Comparison of ENCODE assay signal across 15 cellular contexts in genomic region chr10:94225589-94225988, GRCh38.
DNase-seq lines count a peak whose midpoint lies in the region; ATAC-seq, FAIRE-seq and TF ChIP-seq lines count a peak whose summit lies in the region.
"Had no signal": no experiment of that assay in that cellular context is flagged by ENCODE, and none has a peak within 500 bp of the region (broad histone marks: within the 10 kb centered on the region; RNA-seq: fewer than 3 reads in every experiment).

No MANE protein-coding gene starts in this region.

- H3K36me3 ChIP-seq in HepG2 (replicated peaks in 1 of 2; ENCODE audit: control insufficient read depth in 1 of 2, insufficient read depth in 2 of 2, low read length in 2 of 2) = no peaks in the 10 kb centered on the region
- H3K36me3 ChIP-seq: ovary had no signal

- TF ChIP-seq CTCF in AG09309 (IDR thresholded peaks at IDR 0.05; ENCODE audit: control insufficient read depth, insufficient read depth, low read depth, low read length, missing control alignments) = peak; percentile 36
- peak; percentile 59 for TF ChIP-seq CTCF in chondrocyte (IDR thresholded peaks at IDR 0.05)
- TF ChIP-seq CTCF in HepG2 (CRISPR knock-in tag; IDR thresholded peaks at IDR 0.05) = 0 out of 2 replicates have a peak, but pooled peaks have one; percentile 9

- TF ChIP-seq EP300 in HepG2 (IDR thresholded peaks at IDR 0.05; ENCODE audit: low read depth in 2 of 2, low read length in 2 of 2) (no peak), HepG2 (CRISPR knock-in tag; IDR thresholded peaks at IDR 0.05; ENCODE audit: borderline replicate concordance) (no peak)

- no TSS peak for BruUV-seq in HepG2 (replicated peaks; lab: Mats Ljungman, UMichigan)

- DNase-seq in AG09309 (ENCODE audit: low read depth) (no peak), HTR-8/SVneo (ENCODE audit: insufficient read length, low spot score) (peak; percentile 15), chondrocyte (ENCODE audit: low spot score) (no peak), HepG2 (ENCODE audit: low spot score) (no peak), HuH-7.5 (ENCODE audit: low spot score) (no peak), ureter (ENCODE audit: low spot score) (no peak)
- DNase-seq in activated CD4-positive, alpha-beta memory T cell treated with anti-CD3 and anti-CD28 coated beads for 36 hours = no peak
- DNase-seq: activated naive CD4-positive, alpha-beta T cell treated with anti-CD3 and anti-CD28 coated beads, Interleukin-2, amount 50 U/mL, for 16 hours; CD4-positive, alpha-beta T cell; effector memory CD8-positive, alpha-beta T cell; NCI-H2171 treated with DMSO at 0.1 percent for 48 hours; ovary; SIG-M5 had no signal

- CTCF ChIA-PET in HepG2 (lab: Yijun Ruan, JAX; ENCODE audit: low intra/inter-chr PET ratio, low total read pairs) = interaction anchor here (1.3 kb wide), 1 partner anchor 309 kb away, joined by 3 read pairs; no protein-coding TSS in a partner anchor
- CTCF ChIA-PET in activated CD4-positive, alpha-beta memory T cell treated with anti-CD3 and anti-CD28 coated beads for 36 hours (lab: Charles Lee) = no interaction called here

- H4K20me1 ChIP-seq in HepG2 (ENCODE audit: insufficient read depth, low read length) = no peaks in the 10 kb centered on the region

- POLR2A ChIA-PET in HepG2 (lab: Yijun Ruan, JAX) = no interaction called here
- POLR2A ChIA-PET in activated CD4-positive, alpha-beta memory T cell treated with anti-CD3 and anti-CD28 coated beads for 36 hours (lab: Charles Lee) = no interaction called here

- TF ChIP-seq POLR2A in HepG2 (IDR thresholded peaks at IDR 0.05; ENCODE audit: insufficient read depth in 1 of 2, low read depth in 2 of 2, low read length in 2 of 2) = no peak

- no peak overlapping the region for H3K4me2 ChIP-seq in HepG2 (ENCODE audit: low read depth, low read length)

- no peak overlapping the region for H3K4me3 ChIP-seq in AG09309 (ENCODE audit: control insufficient read depth, low read depth, low read length)
- no peak overlapping the region for H3K4me3 ChIP-seq in HepG2 (replicated peaks in 1 of 3; ENCODE audit: insufficient read depth in 1 of 3, low read depth in 2 of 3, low read length in 3 of 3)
- H3K4me3 ChIP-seq: ovary had no signal

- FAIRE-seq in HTR-8/SVneo (lab: Jason Lieb, UNC) = no peak
- FAIRE-seq in HepG2 (lab: Jason Lieb, UNC) = no peak

- no peaks in the 10 kb centered on the region for H3K79me2 ChIP-seq in HepG2 (ENCODE audit: insufficient read depth, low read length)

- in situ Hi-C loops in HepG2 (cut with HindIII; ENCODE audit: extremely low pct_ligation_motif_present, low pct_unique_long_range_greater_than_20kb) = no loop called here

- no peak overlapping the region for H3K4me3 Mint-ChIP-seq in chondrocyte (ENCODE audit: unreplicated experiment)
- H3K4me3 Mint-ChIP-seq in activated CD4-positive, alpha-beta memory T cell treated with anti-CD3 and anti-CD28 coated beads for 36 hours = no peak overlapping the region
- H3K4me3 Mint-ChIP-seq: CD4-positive, alpha-beta T cell; effector memory CD8-positive, alpha-beta T cell; type B pancreatic cell had no signal

- H3K27me3 ChIP-seq in HepG2 (ENCODE audit: control insufficient read depth in 1 of 2, insufficient read depth in 2 of 2, low read length in 2 of 2) = no peaks in the 10 kb centered on the region
- H3K27me3 ChIP-seq: ovary had no signal

- intact Hi-C loops in HepG2 (cut with micrococcal nuclease; ENCODE audit: unreplicated experiment) = no loop called here
- intact Hi-C loops in activated CD4-positive, alpha-beta memory T cell treated with anti-CD3 and anti-CD28 coated beads for 36 hours (cut with micrococcal nuclease) = no loop called here

- H3K36me3 Mint-ChIP-seq in chondrocyte (ENCODE audit: low read depth) = peaks cover 4% of the 10 kb centered on the region
- H3K36me3 Mint-ChIP-seq in activated CD4-positive, alpha-beta memory T cell treated with anti-CD3 and anti-CD28 coated beads for 36 hours = no peaks in the 10 kb centered on the region
- H3K36me3 Mint-ChIP-seq: type B pancreatic cell had no signal

- peaks cover 12% of the 10 kb centered on the region for H3K4me1 ChIP-seq in HepG2 (ENCODE audit: insufficient read depth, low read length)

- no peak overlapping the region for H3K27ac ChIP-seq in HepG2 (ENCODE audit: extremely low read length, insufficient read depth, low read length)
- H3K27ac ChIP-seq: ovary had no signal

- peaks cover 17% of the 10 kb centered on the region for H3K4me1 Mint-ChIP-seq in chondrocyte (ENCODE audit: low read depth)
- H3K4me1 Mint-ChIP-seq in activated CD4-positive, alpha-beta memory T cell treated with anti-CD3 and anti-CD28 coated beads for 36 hours (ENCODE audit: low read depth) = no peaks in the 10 kb centered on the region

- TF ChIP-seq RAD21 in HepG2 (CRISPR knock-in tag; IDR thresholded peaks at IDR 0.05) = no peak

- no peak overlapping the region for H3K27ac Mint-ChIP-seq in chondrocyte (ENCODE audit: unreplicated experiment)
- no peak overlapping the region for H3K27ac Mint-ChIP-seq in activated CD4-positive, alpha-beta memory T cell treated with anti-CD3 and anti-CD28 coated beads for 36 hours
- H3K27ac Mint-ChIP-seq: CD4-positive, alpha-beta T cell; effector memory CD8-positive, alpha-beta T cell had no signal

- ATAC-seq in HepG2 (no peak), HG03196 (IDR thresholded peaks at IDR 0.05; ENCODE audit: unreplicated experiment) (no peak)
- ATAC-seq: effector memory CD8-positive, alpha-beta T cell had no signal

- no peaks in the 10 kb centered on the region for H3K9me3 ChIP-seq in HepG2 (ENCODE audit: low read length)
- H3K9me3 ChIP-seq: ovary had no signal

- H3K27me3 Mint-ChIP-seq in chondrocyte (ENCODE audit: low read depth) = no peaks in the 10 kb centered on the region
- no peaks in the 10 kb centered on the region for H3K27me3 Mint-ChIP-seq in activated CD4-positive, alpha-beta memory T cell treated with anti-CD3 and anti-CD28 coated beads for 36 hours
- H3K27me3 Mint-ChIP-seq: type B pancreatic cell had no signal

- no peak overlapping the region for H3K9ac ChIP-seq in HepG2 (ENCODE audit: insufficient read depth, low read depth, low read length)

- H3K9me3 Mint-ChIP-seq in chondrocyte (ENCODE audit: low read depth) = no peaks in the 10 kb centered on the region
- peaks cover 2% of the 10 kb centered on the region for H3K9me3 Mint-ChIP-seq in activated CD4-positive, alpha-beta memory T cell treated with anti-CD3 and anti-CD28 coated beads for 36 hours
- H3K9me3 Mint-ChIP-seq: CD4-positive, alpha-beta T cell; effector memory CD8-positive, alpha-beta T cell; type B pancreatic cell had no signal

- no peak overlapping the region for H2AFZ ChIP-seq in HepG2 (ENCODE audit: low read length)

- WGBS in HepG2 (ENCODE audit: low lambda C conversion rate) = 48% methylated on average over 4 of the region's 4 CpGs

TF ChIP-seq in HepG2, 621 proteins besides CTCF, POLR2A, EP300 and RAD21:
- TF ChIP-seq CEBPG (CRISPR knock-in tag; IDR thresholded peaks at IDR 0.05) = no peak
- no peak for TF ChIP-seq GATA4 (IDR thresholded peaks at IDR 0.05; ENCODE audit: borderline replicate concordance, low read depth)
- TF ChIP-seq HOXA7 (CRISPR knock-in tag; IDR thresholded peaks at IDR 0.05) = no peak
- TF ChIP-seq ZNF691 (CRISPR knock-in tag; IDR thresholded peaks at IDR 0.05; ENCODE audit: borderline replicate concordance, low read depth) = no peak
- no peak for TF ChIP-seq ZSCAN30 (CRISPR knock-in tag; IDR thresholded peaks at IDR 0.05)
- no peak for TF ChIP-seq RFX5 (IDR thresholded peaks at IDR 0.05; ENCODE audit: low read depth, low read length)
- peak; percentile 39; the same call in 1 of the 2 replicates for TF ChIP-seq STAG1 (CRISPR knock-in tag; IDR thresholded peaks at IDR 0.05)
- no peak for TF ChIP-seq ATF7-NPFF (CRISPR knock-in tag; IDR thresholded peaks at IDR 0.05; ENCODE audit: low read depth)

Comparison
In these comparisons a context has a peak if more than half of its experiments do, and no peak if none do; other contexts are left out.
1. CTCF ChIP-seq: peak in every context shown above with its lines; median percentile 59 in chondrocyte; 36 in AG09309; 9 in HepG2.